In genomic region chr17:41547921-41548843, GRCh38 we compare ENCODE assay signal across 1 cellular context.
TF ChIP-seq lines count a peak whose summit lies in the region.

No MANE protein-coding gene starts in this region.

TF ChIP-seq in K562, 482 proteins besides CTCF, POLR2A, EP300 and RAD21 (continued from another document):
- TF ChIP-seq REST (CRISPR knock-in tag; IDR thresholded peaks at IDR 0.05; ENCODE audit: low read depth): no peak
- no peak for TF ChIP-seq KLF13 (tag; IDR thresholded peaks at IDR 0.05; ENCODE audit: borderline replicate concordance, low read depth)
- TF ChIP-seq SAFB (IDR thresholded peaks at IDR 0.05; ENCODE audit: borderline replicate concordance, low read depth, low read length): no peak
- no peak for TF ChIP-seq HMBOX1 (IDR thresholded peaks at IDR 0.05)
- no peak for TF ChIP-seq ZNF592 (IDR thresholded peaks at IDR 0.05)
- TF ChIP-seq MCM2 (IDR thresholded peaks at IDR 0.05; ENCODE audit: low read depth): no peak
- no peak for TF ChIP-seq IRF2 (CRISPR knock-in tag; IDR thresholded peaks at IDR 0.05)
- no peak for TF ChIP-seq POLR2H (tag; IDR thresholded peaks at IDR 0.05; ENCODE audit: low read depth)
- TF ChIP-seq CREB1 (IDR thresholded peaks at IDR 0.05): no peak
- no peak for TF ChIP-seq CREB1 (CRISPR knock-in tag; IDR thresholded peaks at IDR 0.05)
- TF ChIP-seq RBM15 (IDR thresholded peaks at IDR 0.05; ENCODE audit: insufficient read depth, low read length): no peak
- TF ChIP-seq ETV1 (tag; conservative IDR thresholded peaks at IDR 0.05; ENCODE audit: low read depth): no peak
- no peak for TF ChIP-seq OTX1 (CRISPR knock-in tag; IDR thresholded peaks at IDR 0.05)
- TF ChIP-seq SNRNP70 (optimal IDR thresholded peaks at IDR 0.05; ENCODE audit: low read depth, low read length): no peak
- TF ChIP-seq GABPB2 (CRISPR knock-in tag; conservative IDR thresholded peaks at IDR 0.05): no peak
- TF ChIP-seq WHSC1 (IDR thresholded peaks at IDR 0.05; ENCODE audit: low read length): no peak
- no peak for TF ChIP-seq SMAD1 (IDR thresholded peaks at IDR 0.05; ENCODE audit: low read depth, low read length, partially characterized antibody)
TF ChIP-seq in K562: peak in this region for 30.
